20 cellular contexts compared by ENCODE assay signal in the genomic region with DNA sequence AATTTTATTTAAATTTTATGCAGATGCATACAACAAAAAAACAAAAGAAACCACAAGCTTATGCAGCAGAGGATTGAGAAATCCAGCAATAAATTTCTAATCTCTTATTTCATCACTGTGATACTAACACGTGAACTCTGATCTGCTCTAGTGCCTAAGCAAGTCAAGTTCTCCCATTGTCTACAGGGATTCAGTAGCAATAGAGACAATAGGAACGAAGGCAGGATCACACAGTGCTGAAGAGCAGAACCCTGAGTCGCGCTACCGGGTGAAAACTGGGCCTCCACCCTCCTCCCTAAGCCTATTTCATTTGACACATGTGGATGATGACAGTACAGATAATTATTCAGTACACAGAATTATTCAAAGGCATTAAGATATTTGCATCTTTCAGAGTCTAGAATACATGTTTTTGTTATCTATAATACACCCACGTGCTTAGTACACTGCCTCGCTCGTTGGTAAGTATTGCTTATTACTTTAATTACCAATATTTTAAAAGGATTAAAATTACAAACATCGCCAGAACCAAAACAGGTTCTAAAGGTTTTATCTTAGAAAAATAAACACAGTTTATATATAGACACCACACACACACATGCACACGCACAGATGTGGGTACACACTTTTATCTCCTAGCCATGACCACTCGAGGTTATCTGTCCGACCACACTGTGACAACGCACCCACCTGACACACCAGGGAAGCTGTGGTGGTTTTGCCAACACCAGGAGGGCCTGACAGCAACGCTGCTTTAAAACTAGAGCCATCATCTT.
DNase-seq lines count a peak whose midpoint lies in the region; ATAC-seq and TF ChIP-seq lines count a peak whose summit lies in the region.
"Had no signal": no experiment of that assay in that cellular context is flagged by ENCODE, and none has a peak within 500 bp of the region (broad histone marks: within the 10 kb centered on the region; RNA-seq: fewer than 3 reads in every experiment).

No MANE protein-coding gene starts in this region.

- peak overlapping the region; percentile 55 for H3K27ac Mint-ChIP-seq in CD8-positive, alpha-beta T cell
- peak overlapping the region; percentile 15 to 52 for H3K27ac Mint-ChIP-seq in effector memory CD8-positive, alpha-beta T cell
- H3K27ac Mint-ChIP-seq: memory B cell had no signal

- ATAC-seq in CD8-positive, alpha-beta T cell, result no peak
- no peak for ATAC-seq in effector memory CD8-positive, alpha-beta T cell (replicated peaks)
- ATAC-seq in GM21360 (IDR thresholded peaks at IDR 0.05; ENCODE audit: unreplicated experiment) (no peak), GM18861 (IDR thresholded peaks at IDR 0.05; ENCODE audit: unreplicated experiment) (no peak)

- no peaks in the 10 kb centered on the region for H3K27me3 Mint-ChIP-seq in CD8-positive, alpha-beta T cell (ENCODE audit: low read depth)
- no peaks in the 10 kb centered on the region for H3K27me3 Mint-ChIP-seq in effector memory CD8-positive, alpha-beta T cell
- H3K27me3 Mint-ChIP-seq: brain, memory B cell had no signal

- no peaks in the 10 kb centered on the region for H3K9me3 Mint-ChIP-seq in CD8-positive, alpha-beta T cell
- H3K9me3 Mint-ChIP-seq in effector memory CD8-positive, alpha-beta T cell, result no peaks in the 10 kb centered on the region
- H3K9me3 Mint-ChIP-seq: brain, memory B cell had no signal

- no peaks in the 10 kb centered on the region for H3K4me1 ChIP-seq in CD8-positive, alpha-beta T cell (ENCODE audit: insufficient read depth, low read length)
- peaks cover 0 to 27% of the 10 kb centered on the region in 2 donors for H3K4me1 ChIP-seq in right atrium auricular region
- H3K4me1 ChIP-seq: BE2C had no signal

- no peaks in the 10 kb centered on the region for H3K27me3 ChIP-seq in CD8-positive, alpha-beta T cell (ENCODE audit: insufficient read depth, low read length)
- H3K27me3 ChIP-seq in right atrium auricular region, result no peaks in the 10 kb centered on the region
- H3K27me3 ChIP-seq: BE2C had no signal

- H3K4me1 Mint-ChIP-seq in CD8-positive, alpha-beta T cell (ENCODE audit: low read depth), result peaks cover 1% of the 10 kb centered on the region
- H3K4me1 Mint-ChIP-seq in effector memory CD8-positive, alpha-beta T cell (ENCODE audit: low read depth in 2 of 2), result peaks cover 3 to 7% of the 10 kb centered on the region in 2 donors
- H3K4me1 Mint-ChIP-seq: memory B cell had no signal

- no peak for DNase-seq in CD8-positive, alpha-beta T cell
- DNase-seq in HUDEP-2 (lab: John Stamatoyannopoulos, UW; ENCODE audit: unreplicated experiment in 76 of 76), result peak in 66 of 76 experiments; percentile 2 to 81 (median 37)
- DNase-seq in effector memory CD8-positive, alpha-beta T cell, result no peak
- no peak for DNase-seq in right atrium auricular region (ENCODE audit: low spot score)
- no peak for DNase-seq in SHP77 (lab: John Stamatoyannopoulos, UW)
- DNase-seq in HEK293T (ENCODE audit: extremely low spot score), result no peak
- DNase-seq: activated CD8-positive, alpha-beta memory T cell treated with anti-CD3 and anti-CD28 coated beads for 24 hours; activated gamma-delta T cell treated with Interleukin-2 at 50 U/mL for 16 hours; BE2C; effector CD4-positive, alpha-beta T cell; foreskin melanocyte; NCI-H510A treated with DMSO at 0.1 percent for 48 hours; PC-9; stimulated activated CD4-positive, alpha-beta T cell treated with anti-CD3 and anti-CD28 coated beads, Interleukin-4, amount 100 ng/mL, for 24 hours; WERI-Rb-1 had no signal

- intact Hi-C loops in CD8-positive, alpha-beta T cell (cut with DNase I, micrococcal nuclease), result loop anchor here in 1 of 2 experiments (10.0 kb wide), 1 partner anchor 401 kb away; no protein-coding TSS in a partner anchor

- no peak overlapping the region for H3K4me3 Mint-ChIP-seq in CD8-positive, alpha-beta T cell
- no peak overlapping the region for H3K4me3 Mint-ChIP-seq in effector memory CD8-positive, alpha-beta T cell
- H3K4me3 Mint-ChIP-seq: brain, memory B cell had no signal

- H3K4me3 ChIP-seq in CD8-positive, alpha-beta T cell (ENCODE audit: low read depth, low read length), result no peak overlapping the region
- H3K4me3 ChIP-seq in right atrium auricular region, result no peak overlapping the region
- H3K4me3 ChIP-seq: PC-9, thoracic aorta had no signal

- POLR2A ChIA-PET in CD8-positive, alpha-beta T cell (lab: Charles Lee), result no interaction called here
- POLR2A ChIA-PET in HEK293T (lab: Yijun Ruan, JAX), result no interaction called here

- H3K27ac ChIP-seq in CD8-positive, alpha-beta T cell (ENCODE audit: low read depth, low read length), result no peak overlapping the region
- H3K27ac ChIP-seq in right atrium auricular region, result peak overlapping the region; percentile 59 to 81
- H3K27ac ChIP-seq: thoracic aorta, WERI-Rb-1 had no signal

- peaks cover 38% of the 10 kb centered on the region for H3K36me3 ChIP-seq in CD8-positive, alpha-beta T cell (ENCODE audit: insufficient read depth, low read length)
- H3K36me3 ChIP-seq in right atrium auricular region, result peaks cover 30% of the 10 kb centered on the region

- CTCF ChIA-PET in CD8-positive, alpha-beta T cell (lab: Charles Lee), result interaction anchor here (0.6 kb wide), 1 partner anchor 145 kb away, joined by 3 read pairs; no protein-coding TSS in a partner anchor
- CTCF ChIA-PET in HEK293T (lab: Yijun Ruan, JAX), result no interaction called here

- H3K9me3 ChIP-seq in CD8-positive, alpha-beta T cell (ENCODE audit: low read length), result no peaks in the 10 kb centered on the region
- no peaks in the 10 kb centered on the region for H3K9me3 ChIP-seq in right atrium auricular region
- H3K9me3 ChIP-seq: BE2C, thoracic aorta had no signal

- H3K36me3 Mint-ChIP-seq in CD8-positive, alpha-beta T cell, result peaks cover 83% of the 10 kb centered on the region
- peaks cover 74% of the 10 kb centered on the region for H3K36me3 Mint-ChIP-seq in effector memory CD8-positive, alpha-beta T cell (ENCODE audit: insufficient read depth)

- no peak for TF ChIP-seq CTCF in CD8-positive, alpha-beta T cell (IDR thresholded peaks at IDR 0.05)
- TF ChIP-seq CTCF in right atrium auricular region (IDR thresholded peaks at IDR 0.05), result no peak

TF ChIP-seq in HEK293T, 16 proteins besides CTCF, POLR2A, EP300 and RAD21:
- TF ChIP-seq NFRKB (IDR thresholded peaks at IDR 0.05) (no peak), ARNT (IDR thresholded peaks at IDR 0.05) (no peak), BHLHE40 (IDR thresholded peaks at IDR 0.05; ENCODE audit: borderline replicate concordance) (no peak), PKNOX1 (IDR thresholded peaks at IDR 0.05) (no peak), SP1 (IDR thresholded peaks at IDR 0.05) (no peak), SUZ12 (IDR thresholded peaks at IDR 0.05) (no peak), ZNF384 (IDR thresholded peaks at IDR 0.05) (no peak), TARDBP (IDR thresholded peaks at IDR 0.05) (no peak), ELF4 (IDR thresholded peaks at IDR 0.05) (no peak), HDGF (IDR thresholded peaks at IDR 0.05; ENCODE audit: borderline replicate concordance) (no peak), FOXA1 (IDR thresholded peaks at IDR 0.05) (no peak), FOXK2 (IDR thresholded peaks at IDR 0.05) (no peak), LEF1 (IDR thresholded peaks at IDR 0.05; ENCODE audit: borderline replicate concordance) (no peak), FOXM1 (IDR thresholded peaks at IDR 0.05; ENCODE audit: borderline replicate concordance) (no peak), L3MBTL2 (conservative IDR thresholded peaks at IDR 0.05) (no peak), CTBP1 (IDR thresholded peaks at IDR 0.05; ENCODE audit: borderline replicate concordance) (no peak)

Comparison
In these comparisons a context has a peak if more than half of its experiments do, and no peak if none do; other contexts are left out.
1. DNase-seq: peak in HUDEP-2 (66 of 76); none in CD8-positive, alpha-beta T cell (0 of 7), effector memory CD8-positive, alpha-beta T cell (0 of 3), right atrium auricular region (single experiment), SHP77 (0 of 2) and HEK293T (single experiment).